ENCODE assay signal across 8 cellular contexts in genomic region chr16:20674684-20675487, GRCh38. TPM values are rescaled to one million over a fixed set of nuclear protein-coding genes. Genes with fewer than 3 reads are reported as not detected.
DNase-seq lines count a peak whose midpoint lies in the region; ATAC-seq and TF ChIP-seq lines count a peak whose summit lies in the region.

No MANE protein-coding gene starts in this region.

- H3K9ac ChIP-seq in neuronal stem cell (ENCODE audit: low read depth, low read length, poor library complexity), result no peak overlapping the region

- H3K27me3 Mint-ChIP-seq in Calu3 (ENCODE audit: unreplicated experiment) (no peaks in the 10 kb centered on the region), osteocyte (ENCODE audit: unreplicated experiment) (peaks cover 5% of the 10 kb centered on the region)

- peak overlapping the region; percentile 50 for H2AFZ ChIP-seq in neuronal stem cell (ENCODE audit: low read length)

- H3K4me1 ChIP-seq in esophagus muscularis mucosa (peaks cover 16 to 38% (median 33%) of the 10 kb centered on the region in 4 donors), neuronal stem cell (ENCODE audit: control insufficient read depth in 2 of 2, insufficient read depth in 1 of 2, low read depth in 1 of 2, low read length in 2 of 2) (peaks cover 11 to 16% of the 10 kb centered on the region in 2 donors)

- H3K9me3 Mint-ChIP-seq in Calu3 (ENCODE audit: low read depth, unreplicated experiment) (peaks cover 4% of the 10 kb centered on the region), osteocyte (ENCODE audit: unreplicated experiment) (no peaks in the 10 kb centered on the region)

- no peak overlapping the region for H4K8ac ChIP-seq in neuronal stem cell (ENCODE audit: low read depth, low read length)

- intact Hi-C loops in Calu3 (cut with micrococcal nuclease; ENCODE audit: unreplicated experiment) (no loop called here), esophagus muscularis mucosa (cut with DNase I) (no loop called here)

- H3K23ac ChIP-seq in neuronal stem cell (ENCODE audit: low read depth, low read length, poor library complexity), result no peak overlapping the region

- DNase-seq in Calu3 (peak; percentile 24), OCI-M1 (lab: John Stamatoyannopoulos, UW) (peak; percentile 62), esophagus muscularis mucosa (ENCODE audit: extremely low spot score) (no peak), neuronal stem cell (ENCODE audit: low spot score) (no peak), kidney tubule cell (ENCODE audit: low spot score) (no peak), osteocyte (ENCODE audit: extremely low spot score, unreplicated experiment) (no peak), GM03348 (ENCODE audit: low spot score) (no peak)

- peak overlapping the region; percentile 70 for H2AK5ac ChIP-seq in neuronal stem cell (ENCODE audit: low read depth, low read length)

- H3K36me3 ChIP-seq in esophagus muscularis mucosa (no peaks in the 10 kb centered on the region), neuronal stem cell (replicated peaks in 1 of 2; ENCODE audit: control insufficient read depth in 2 of 2, insufficient read depth in 2 of 2, low read length in 2 of 2) (no peaks in the 10 kb centered on the region)

- peak overlapping the region; percentile 27 for H3K14ac ChIP-seq in neuronal stem cell (ENCODE audit: low read length)

- H2BK15ac ChIP-seq in neuronal stem cell (ENCODE audit: low read length), result no peak overlapping the region

- H3K36me3 Mint-ChIP-seq in Calu3 (ENCODE audit: insufficient read depth, unreplicated experiment), result peaks cover 27% of the 10 kb centered on the region
- H3K36me3 Mint-ChIP-seq in osteocyte (ENCODE audit: unreplicated experiment), result no peaks in the 10 kb centered on the region

- 50% methylated on average over 13 of the region's 19 CpGs for WGBS in esophagus muscularis mucosa
- WGBS in neuronal stem cell (ENCODE audit: extremely low coverage in 2 of 2, insufficient read length in 2 of 2, insufficient replicate concordance in 1 of 2), 2 donors, result no CpG with 5 or more reads among the region's 19 CpGs

- no peak for TF ChIP-seq EP300 in esophagus muscularis mucosa (IDR thresholded peaks at IDR 0.05)

- no peaks in the 10 kb centered on the region for H3K79me1 ChIP-seq in neuronal stem cell (ENCODE audit: low read depth, low read length)

- H3K4me2 ChIP-seq in neuronal stem cell (ENCODE audit: insufficient read depth, low read length, poor library complexity, severe bottlenecking), result no peak overlapping the region

- TF ChIP-seq POLR2A in esophagus muscularis mucosa (IDR thresholded peaks at IDR 0.05; ENCODE audit: low read depth), result no peak

- TF ChIP-seq CTCF in Calu3 (IDR thresholded peaks at IDR 0.05; ENCODE audit: unreplicated experiment) (no peak), esophagus muscularis mucosa (IDR thresholded peaks at IDR 0.05) (no peak), osteocyte (IDR thresholded peaks at IDR 0.05) (no peak)

- H3K27me3 ChIP-seq in esophagus muscularis mucosa, result no peaks in the 10 kb centered on the region
- peaks cover 0 to 5% (median 0%) of the 10 kb centered on the region in 3 experiments for H3K27me3 ChIP-seq in neuronal stem cell (ENCODE audit: control insufficient read depth in 3 of 3, insufficient read depth in 3 of 3, low read depth in 1 of 3, low read length in 3 of 3)

- H3K4me3 ChIP-seq in esophagus muscularis mucosa (peak overlapping the region; percentile 46 to 57 (median 50)), neuronal stem cell (ENCODE audit: low read length in 2 of 2) (no peak overlapping the region)

- BruUV-seq in Calu3 (replicated peaks; lab: Mats Ljungman, UMichigan), result TSS peak; percentile 71

- H3K4ac ChIP-seq in neuronal stem cell (ENCODE audit: low read length), result no peak overlapping the region

- peaks cover 47% of the 10 kb centered on the region for H3K4me1 Mint-ChIP-seq in Calu3 (ENCODE audit: low read depth, unreplicated experiment)
- peaks cover 4% of the 10 kb centered on the region for H3K4me1 Mint-ChIP-seq in osteocyte (ENCODE audit: unreplicated experiment)

- no peak overlapping the region for H4K91ac ChIP-seq in neuronal stem cell (ENCODE audit: low read depth, low read length, poor library complexity)

- H3K9me3 ChIP-seq in esophagus muscularis mucosa, result no peaks in the 10 kb centered on the region
- H3K9me3 ChIP-seq in neuronal stem cell (replicated peaks in 1 of 2; ENCODE audit: control insufficient read depth in 2 of 2, insufficient read depth in 1 of 2, low read depth in 1 of 2, low read length in 2 of 2), result no peaks in the 10 kb centered on the region

- peak overlapping the region; percentile 58 for H3K18ac ChIP-seq in neuronal stem cell (ENCODE audit: low read length)

- H2BK120ac ChIP-seq in neuronal stem cell (ENCODE audit: low read depth, low read length), result no peak overlapping the region

- no peak for ATAC-seq in GM19455 (IDR thresholded peaks at IDR 0.05; ENCODE audit: unreplicated experiment)

- H2BK5ac ChIP-seq in neuronal stem cell (ENCODE audit: low read length), result no peak overlapping the region

- CTCF ChIA-PET in Calu3 (lab: Charles Lee), result no interaction called here

- H3K27ac Mint-ChIP-seq in Calu3 (ENCODE audit: unreplicated experiment), result peak overlapping the region; percentile 24
- no peak overlapping the region for H3K27ac Mint-ChIP-seq in osteocyte (ENCODE audit: unreplicated experiment)

- peak overlapping the region; percentile 33 for H2BK12ac ChIP-seq in neuronal stem cell (ENCODE audit: low read length)

- H3K4me3 Mint-ChIP-seq in Calu3 (ENCODE audit: low read depth, unreplicated experiment) (peak overlapping the region; percentile 72), osteocyte (ENCODE audit: unreplicated experiment) (no peak overlapping the region)

- H3K27ac ChIP-seq in esophagus muscularis mucosa (replicated peaks in 1 of 4), result peak overlapping the region in 3 of 4 donors; percentile 44 to 54 (median 49)
- H3K27ac ChIP-seq in neuronal stem cell (replicated peaks; ENCODE audit: low read length), result no peak overlapping the region

RNA-seq across cellular contexts. Expression of gene ACSM1, which starts 22.6 kb away (rescaled TPM):
- total RNA-seq in Calu3 (2022) (0.64 and 0.93 TPM in 2 replicates), esophagus muscularis mucosa (under 1 TPM; 0.50 to 0.83 (median 0.65) TPM), osteocyte (not detected in 2 replicates)
- polyA plus RNA-seq in neuronal stem cell (2013, experiment 1 of 2), result not detected
- not detected for polyA plus RNA-seq in neuronal stem cell (2013, experiment 2 of 2)

Comparison
In these comparisons a context has a peak if more than half of its experiments do, and no peak if none do; other contexts are left out.
1. DNase-seq: peak in Calu3 (single experiment) and OCI-M1 (single experiment); none in esophagus muscularis mucosa (single experiment), neuronal stem cell (single experiment), kidney tubule cell (single experiment), osteocyte (single experiment) and GM03348 (single experiment).
2. H3K4me3 ChIP-seq: peak in esophagus muscularis mucosa (4 of 4); none in neuronal stem cell (0 of 2).